Comparison of ENCODE assay signal across 14 cellular contexts in the genomic region with DNA sequence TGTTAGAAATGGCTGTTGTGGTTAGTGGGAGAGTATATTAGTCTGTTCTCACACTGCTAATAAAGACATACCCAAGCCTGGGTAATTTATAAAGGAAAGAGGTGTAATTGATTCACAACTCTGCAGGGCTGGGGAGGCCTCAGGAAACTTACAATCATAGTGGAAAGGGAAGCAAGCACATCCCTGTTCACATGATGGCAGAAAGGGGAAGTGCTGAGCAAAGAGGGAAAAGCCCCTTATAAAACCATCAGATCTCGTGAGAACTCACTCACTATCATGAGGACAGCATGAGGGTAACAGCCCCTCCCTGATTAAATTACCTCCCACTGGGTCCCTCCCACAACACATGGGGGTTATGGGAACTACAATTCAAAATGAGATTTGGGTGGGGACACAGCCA. TPM values are rescaled to one million over a fixed set of nuclear protein-coding genes. Genes with fewer than 3 reads are reported as not detected.
DNase-seq lines count a peak whose midpoint lies in the region; ATAC-seq, FAIRE-seq and TF ChIP-seq lines count a peak whose summit lies in the region.
"Not testable (repeated sequence)": the region's sequence is repeated elsewhere in the genome, so short reads cannot be mapped to it uniquely, and the experiment has no call there.
"Had no signal": no experiment of that assay in that cellular context is flagged by ENCODE, and none has a peak within 500 bp of the region (broad histone marks: within the 10 kb centered on the region; RNA-seq: fewer than 3 reads in every experiment).

No MANE protein-coding gene starts in this region.

- not testable (repeated sequence) for H3K4me3 Mint-ChIP-seq in activated CD8-positive, alpha-beta memory T cell treated with anti-CD3 and anti-CD28 coated beads, Interleukin-2, amount 10 ng/mL, durations not matched to agents 7 days and 5 days; stimulated activated naive B cell treated with anti-CD40 and anti-IgM and Interleukin-4, amounts not matched to agents 10 μg/mL and 1 μg/mL and 100 μg/mL, for 72 hours

- H3K27me3 ChIP-seq in PC-3 (ENCODE audit: low read length); K562 (ENCODE audit: control insufficient read depth in 2 of 2, insufficient read depth in 2 of 2, low read length in 2 of 2): not testable (repeated sequence)

- not testable (repeated sequence) for BruUV-seq in PC-3 (replicated peaks; lab: Mats Ljungman, UMichigan); K562 (replicated peaks; lab: Mats Ljungman, UMichigan)

- H3K4me1 Mint-ChIP-seq in activated CD8-positive, alpha-beta memory T cell treated with anti-CD3 and anti-CD28 coated beads, Interleukin-2, amount 10 ng/mL, durations not matched to agents 7 days and 5 days; stimulated activated naive B cell treated with anti-CD40 and anti-IgM and Interleukin-4, amounts not matched to agents 10 μg/mL and 1 μg/mL and 100 μg/mL, for 72 hours: not testable (repeated sequence)

- not testable (repeated sequence) for H3K9ac ChIP-seq in PC-3 (ENCODE audit: low read length); K562 (ENCODE audit: insufficient read depth in 1 of 2, low read depth in 2 of 2, low read length in 2 of 2)

- POLR2A ChIA-PET in PC-3 (lab: Charles Lee; ENCODE audit: unreplicated experiment): not testable (repeated sequence)
- POLR2A ChIA-PET in K562 (lab: Yijun Ruan, JAX): interaction anchor here (1.3 kb wide), 1 partner anchor 16 kb away, joined by 3 read pairs; no protein-coding TSS in a partner anchor

- H3K36me3 Mint-ChIP-seq in activated CD8-positive, alpha-beta memory T cell treated with anti-CD3 and anti-CD28 coated beads, Interleukin-2, amount 10 ng/mL, durations not matched to agents 7 days and 5 days; stimulated activated naive B cell treated with anti-CD40 and anti-IgM and Interleukin-4, amounts not matched to agents 10 μg/mL and 1 μg/mL and 100 μg/mL, for 72 hours: not testable (repeated sequence)

- ATAC-seq in PC-3; activated CD8-positive, alpha-beta memory T cell treated with anti-CD3 and anti-CD28 coated beads, Interleukin-2, amount 10 ng/mL, durations not matched to agents 7 days and 5 days; K562: not testable (repeated sequence)
- peak; percentile 42 to 58 for ATAC-seq in stimulated activated naive B cell treated with anti-CD40 and anti-IgM and Interleukin-4, amounts not matched to agents 10 μg/mL and 1 μg/mL and 100 μg/mL, for 72 hours (replicated peaks)

- H3K36me3 ChIP-seq in PC-3 (ENCODE audit: low read depth, low read length); K562 (ENCODE audit: control insufficient read depth, insufficient read depth, low read length): not testable (repeated sequence)

- H2AFZ ChIP-seq in PC-3 (ENCODE audit: low read length); K562 (ENCODE audit: low read depth, low read length): not testable (repeated sequence)

- H3K9me3 ChIP-seq in PC-3 (ENCODE audit: low read length); K562 (replicated peaks; ENCODE audit: control insufficient read depth, insufficient read depth, low read depth, low read length): not testable (repeated sequence)

- H3K9me3 Mint-ChIP-seq in activated CD8-positive, alpha-beta memory T cell treated with anti-CD3 and anti-CD28 coated beads, Interleukin-2, amount 10 ng/mL, durations not matched to agents 7 days and 5 days (ENCODE audit: low read depth): not testable (repeated sequence)
- peaks cover 19 to 23% of the 10 kb centered on the region in 2 donors for H3K9me3 Mint-ChIP-seq in stimulated activated naive B cell treated with anti-CD40 and anti-IgM and Interleukin-4, amounts not matched to agents 10 μg/mL and 1 μg/mL and 100 μg/mL, for 72 hours

- 0% methylated on average over 1 of the region's 1 CpG for WGBS in K562 (ENCODE audit: insufficient coverage, low coverage, missing lambda C conversion rate)

- H3K27me3 Mint-ChIP-seq in activated CD8-positive, alpha-beta memory T cell treated with anti-CD3 and anti-CD28 coated beads, Interleukin-2, amount 10 ng/mL, durations not matched to agents 7 days and 5 days: not testable (repeated sequence)
- peaks cover 12 to 18% of the 10 kb centered on the region in 2 donors for H3K27me3 Mint-ChIP-seq in stimulated activated naive B cell treated with anti-CD40 and anti-IgM and Interleukin-4, amounts not matched to agents 10 μg/mL and 1 μg/mL and 100 μg/mL, for 72 hours

- DNase-seq in KBM-7 (peak; percentile 26), NB4 (ENCODE audit: low read depth) (peak; percentile 20)
- DNase-seq in PC-3; K562 (ENCODE audit: extremely low read depth in 1 of 4, low spot score in 3 of 4); stimulated activated naive B cell treated with anti-CD40 and anti-IgM and Interleukin-4, amounts not matched to agents 10 μg/mL and 1 μg/mL and 100 μg/mL, for 72 hours: not testable (repeated sequence)
- DNase-seq in activated CD8-positive, alpha-beta memory T cell treated with anti-CD3 and anti-CD28 coated beads, Interleukin-2, amount 10 ng/mL, durations not matched to agents 7 days and 5 days: peak; percentile 22

- TF ChIP-seq EP300 in K562 (IDR thresholded peaks at IDR 0.05; ENCODE audit: low read length): not testable (repeated sequence)

- peak overlapping the region; percentile 98; the same call in 1 of the 2 replicates for H3K27ac ChIP-seq in PC-3 (ENCODE audit: low read length)
- not testable (repeated sequence) for H3K27ac ChIP-seq in K562 (ENCODE audit: extremely low read depth, low read depth, low read length)

- in situ Hi-C loops in KBM-7 (cut with MboI; ENCODE audit: low pct_unique_long_range_greater_than_20kb, low sequenced_read_pairs); K562 (cut with MboI): not testable (repeated sequence)

- TF ChIP-seq CTCF in NB4 (IDR thresholded peaks at IDR 0.05; ENCODE audit: low read depth, low read length); PC-3 (conservative IDR thresholded peaks at IDR 0.05; ENCODE audit: low read depth, low read length); K562 (IDR thresholded peaks at IDR 0.05 in 2 of 3, conservative IDR thresholded peaks at IDR 0.05 in 1 of 3; ENCODE audit: insufficient read depth in 2 of 3, low read depth in 1 of 3, low read length in 3 of 3): not testable (repeated sequence)

- intact Hi-C loops in PC-3 (cut with micrococcal nuclease): loop anchor here (10.0 kb wide), 1 partner anchor 64 kb away; no protein-coding TSS in a partner anchor
- intact Hi-C loops in K562 (cut with micrococcal nuclease): not testable (repeated sequence)

- not testable (repeated sequence) for H3K79me2 ChIP-seq in PC-3 (ENCODE audit: low read length); K562 (ENCODE audit: control insufficient read depth, insufficient read depth, low read length)

- H4K20me1 ChIP-seq in PC-3 (ENCODE audit: low read length); K562 (replicated peaks; ENCODE audit: control insufficient read depth, insufficient read depth, low read length): not testable (repeated sequence)

- H3K4me2 ChIP-seq in PC-3 (ENCODE audit: low read length); K562 (ENCODE audit: insufficient read depth, low read length): not testable (repeated sequence)

- H3F3A ChIP-seq in PC-3 (ENCODE audit: low read length, unreplicated experiment): not testable (repeated sequence)

- H3K9me2 ChIP-seq in PC-3 (replicated peaks; ENCODE audit: low read length): not testable (repeated sequence)

- H3K27ac Mint-ChIP-seq in activated CD8-positive, alpha-beta memory T cell treated with anti-CD3 and anti-CD28 coated beads, Interleukin-2, amount 10 ng/mL, durations not matched to agents 7 days and 5 days; stimulated activated naive B cell treated with anti-CD40 and anti-IgM and Interleukin-4, amounts not matched to agents 10 μg/mL and 1 μg/mL and 100 μg/mL, for 72 hours: not testable (repeated sequence)

- not testable (repeated sequence) for TF ChIP-seq POLR2A in NB4 (IDR thresholded peaks at IDR 0.05; ENCODE audit: extremely low read depth, insufficient read length); K562 (conservative IDR thresholded peaks at IDR 0.05)

- TF ChIP-seq RAD21 in K562 (CRISPR knock-in tag; conservative IDR thresholded peaks at IDR 0.05 in 1 of 2, IDR thresholded peaks at IDR 0.05 in 1 of 2): not testable (repeated sequence)

- H3K4me1 ChIP-seq in PC-3 (ENCODE audit: insufficient read depth, low read length): peaks cover 21% of the 10 kb centered on the region
- not testable (repeated sequence) for H3K4me1 ChIP-seq in K562 (replicated peaks in 1 of 2; ENCODE audit: control insufficient read depth in 2 of 2, insufficient read depth in 2 of 2, low read length in 2 of 2)

- FAIRE-seq in K562 (lab: Jason Lieb, UNC): not testable (repeated sequence)

- H3K4me3 ChIP-seq in NB4 (ENCODE audit: low read depth, low read length); PC-3 (ENCODE audit: low read length); K562: not testable (repeated sequence)

- H3K9me1 ChIP-seq in K562 (ENCODE audit: control insufficient read depth, insufficient read depth, low read length): not testable (repeated sequence)

- CTCF ChIA-PET in PC-3 (lab: Charles Lee); activated CD8-positive, alpha-beta memory T cell treated with anti-CD3 and anti-CD28 coated beads, Interleukin-2, amount 10 ng/mL, durations not matched to agents 7 days and 5 days (lab: Charles Lee); K562 (lab: Yijun Ruan, JAX; ENCODE audit: low intra/inter-chr PET ratio): not testable (repeated sequence)

RNA-seq across cellular contexts. Expression of gene ASB18, which starts 24.2 kb away (rescaled TPM):
- 0.15 TPM in 1 of 2 replicates, not detected in the other for total RNA-seq in PC-3 (2014; rRNA removed)
- total RNA-seq in activated CD8-positive, alpha-beta memory T cell treated with anti-CD3 and anti-CD28 coated beads, Interleukin-2, amount 10 ng/mL, durations not matched to agents 7 days and 5 days: not detected
- not detected in 2 replicates for total RNA-seq in K562 (2011; cell fraction: chromatin; rRNA removed; ENCODE audit: low replicate concordance)
- not detected in 2 replicates for total RNA-seq in K562 (2011; cell fraction: nucleolus; rRNA removed)
- total RNA-seq in K562 (2011; cell fraction: nucleoplasm; rRNA removed): not detected in 2 replicates
- not detected in 2 replicates for total RNA-seq in K562 (2014; rRNA removed)
- not detected in 2 replicates for total RNA-seq in K562 (2014; rRNA removed; fragmentation: Illumina TruSeq; extraction: Trizol)
- not detected in 2 replicates for total RNA-seq in K562 (2015; rRNA removed; fragmentation: Illumina TruSeq; extraction: Trizol)
- total RNA-seq in K562 (2021): not detected in 2 replicates
- polyA plus RNA-seq in K562 (2011; rRNA removed): not detected in 2 replicates
- polyA plus RNA-seq in K562 (2011; cell fraction: cytosol; rRNA removed): not detected in 2 replicates
- not detected in 2 replicates for polyA plus RNA-seq in K562 (2011; cell fraction: nucleus; rRNA removed)
- polyA plus RNA-seq in K562 (2012): not detected in 2 replicates
- not detected in 2 replicates for polyA plus RNA-seq in K562 (2014; fragmentation: Illumina TruSeq; extraction: Trizol)
- polyA plus RNA-seq in K562 (2014; fragmentation: Nextera tagmentation; extraction: Ambion mirVana): not detected
- polyA plus RNA-seq in K562 (2014; rRNA removed): not detected in 2 replicates
- polyA minus RNA-seq in K562 (2011; rRNA and poly(A)+ RNA removed): not detected in 2 replicates
- not detected in 2 replicates for polyA minus RNA-seq in K562 (2011; cell fraction: cytosol; rRNA and poly(A)+ RNA removed)
- not detected in 2 replicates for polyA minus RNA-seq in K562 (2011; cell fraction: nucleus; rRNA and poly(A)+ RNA removed)
- total RNA-seq: A673; CD4-positive, alpha-beta memory T cell; CD4-positive, CD25-positive, alpha-beta regulatory T cell; CD8-positive, alpha-beta memory T cell; Daoy; G401 had no signal
- polyA plus RNA-seq: AG04450; CD14-positive monocyte; CD4-positive, alpha-beta memory T cell; CD4-positive, CD25-positive, alpha-beta regulatory T cell; CD8-positive, alpha-beta memory T cell had no signal
